13 cellular contexts compared by ENCODE assay signal in genomic region chr9:80650964-80651555, GRCh38.
A peak's percentile ranks its signal among the peaks of the same experiment; 100 is the strongest.
DNase-seq lines count a peak whose midpoint lies in the region; ATAC-seq and TF ChIP-seq lines count a peak whose summit lies in the region.
"Had no signal": no experiment of that assay in that cellular context is flagged by ENCODE, and none has a peak within 500 bp of the region (broad histone marks: within the 10 kb centered on the region; RNA-seq: fewer than 3 reads in every experiment).

No MANE protein-coding gene starts in this region.

- H4K5ac ChIP-seq in IMR-90 (ENCODE audit: low read depth, low read length), result peak overlapping the region; percentile 63; the same call in 1 of the 2 replicates

- no peak overlapping the region for H2BK20ac ChIP-seq in IMR-90 (ENCODE audit: low read depth, low read length)

- CTCF ChIA-PET in IMR-90 (lab: Yijun Ruan, JAX), result no interaction called here
- CTCF ChIA-PET in HEK293T (lab: Yijun Ruan, JAX), result no interaction called here

- no peak for TF ChIP-seq RAD21 in IMR-90 (IDR thresholded peaks at IDR 0.05; ENCODE audit: low read length)

- H3K27ac ChIP-seq in IMR-90 (ENCODE audit: insufficient read depth, low read length), result no peak overlapping the region
- H3K27ac ChIP-seq: right lobe of liver, suprapubic skin had no signal

- WGBS in IMR-90 (ENCODE audit: extremely low coverage in 2 of 2, insufficient read length in 1 of 2), 2 experiments, result 0% methylated on average over 1 of the region's 5 CpGs; no CpG with 5 or more reads in 1 of the 2 experiments

- TF ChIP-seq CTCF in IMR-90 (conservative IDR thresholded peaks at IDR 0.05; ENCODE audit: low read depth, low read length), result no peak
- TF ChIP-seq CTCF in cardiac fibroblast (IDR thresholded peaks at IDR 0.05; ENCODE audit: low read depth, low read length), result no peak

- peak; percentile 84 for DNase-seq in IMR-90
- peak; percentile 53 to 71 for DNase-seq in cardiac fibroblast (ENCODE audit: low read depth in 2 of 2)
- DNase-seq in left ventricle myocardium superior, result no peak
- DNase-seq in smooth muscle cell of the brain vasculature (ENCODE audit: low read depth, low spot score), result peak; percentile 13
- DNase-seq in NK-92 (lab: John Stamatoyannopoulos, UW; ENCODE audit: unreplicated experiment), result no peak
- DNase-seq in HEK293T (ENCODE audit: extremely low spot score), result no peak
- DNase-seq in effector CD4-positive, alpha-beta T cell, result no peak
- DNase-seq: effector memory CD8-positive, alpha-beta T cell; MV-4-11; NCI-H524; right lobe of liver had no signal

- no peaks in the 10 kb centered on the region for H3K27me3 ChIP-seq in IMR-90 (ENCODE audit: control insufficient read depth, insufficient read depth, low read length)
- H3K27me3 ChIP-seq: right lobe of liver, suprapubic skin had no signal

- no peak overlapping the region for H4K91ac ChIP-seq in IMR-90 (ENCODE audit: insufficient read depth, low read depth, low read length)

- H3K79me1 ChIP-seq in IMR-90 (ENCODE audit: low read depth in 1 of 2, low read length in 2 of 2), result no peaks in the 10 kb centered on the region

- H2BK5ac ChIP-seq in IMR-90 (ENCODE audit: low read depth, low read length, poor library complexity, severe bottlenecking), result peak overlapping the region; percentile 40

- no peak overlapping the region for H2BK120ac ChIP-seq in IMR-90 (ENCODE audit: low read depth, low read length)

- H3K18ac ChIP-seq in IMR-90 (ENCODE audit: low read depth, low read length), result peak overlapping the region; percentile 76; the same call in 1 of the 2 replicates

- peaks cover 3% of the 10 kb centered on the region for H3K4me1 ChIP-seq in IMR-90 (ENCODE audit: control insufficient read depth, insufficient read depth, low read length)
- H3K4me1 ChIP-seq: right lobe of liver had no signal

- no peaks in the 10 kb centered on the region for H3K9me3 ChIP-seq in IMR-90 (ENCODE audit: control insufficient read depth, insufficient read depth, low read length)
- H3K9me3 ChIP-seq: right lobe of liver, suprapubic skin had no signal

- no peak overlapping the region for H3K23ac ChIP-seq in IMR-90 (ENCODE audit: low read depth, low read length)

- 0 out of 2 replicates have a peak overlapping the region, but pooled peaks have one; percentile 59 for H2AK5ac ChIP-seq in IMR-90 (ENCODE audit: low read depth, low read length)

- H3K9ac ChIP-seq in IMR-90 (ENCODE audit: low read depth, low read length), result no peak overlapping the region

- H3K4me3 ChIP-seq in IMR-90 (ENCODE audit: insufficient read depth, low read depth, low read length) (no peak overlapping the region), cardiac fibroblast (replicated peaks in 1 of 2; ENCODE audit: low read depth in 2 of 2, low read length in 2 of 2) (no peak overlapping the region)
- H3K4me3 ChIP-seq: right lobe of liver, suprapubic skin had no signal

- POLR2A ChIA-PET in IMR-90 (lab: Charles Lee; ENCODE audit: unreplicated experiment), result no interaction called here
- POLR2A ChIA-PET in HEK293T (lab: Yijun Ruan, JAX), result no interaction called here

- BruUV-seq in IMR-90 (replicated peaks; lab: Mats Ljungman, UMichigan), result no TSS peak

- H3K9me1 ChIP-seq in IMR-90 (ENCODE audit: insufficient read depth, low read length), result no peaks in the 10 kb centered on the region

- H2AFZ ChIP-seq in IMR-90 (replicated peaks; ENCODE audit: low read length, poor library complexity), result no peak overlapping the region

- dilution Hi-C loops in IMR-90 (cut with HindIII; ENCODE audit: low sequenced_read_pairs, unreplicated experiment), result no loop called here

- H3K4me2 ChIP-seq in IMR-90 (ENCODE audit: low read depth, low read length), result peak overlapping the region; percentile 9; the same call in 1 of the 2 replicates

- no peak overlapping the region for H2AK9ac ChIP-seq in IMR-90 (replicated peaks; ENCODE audit: low read depth, low read length, poor library complexity)

- no peak overlapping the region for H3K56ac ChIP-seq in IMR-90 (ENCODE audit: extremely low read depth, insufficient read depth, low read length)

- H4K20me1 ChIP-seq in IMR-90 (ENCODE audit: insufficient read depth, low read length), result no peaks in the 10 kb centered on the region

- intact Hi-C loops in IMR-90 (cut with micrococcal nuclease), result no loop called here
- intact Hi-C loops in left ventricle myocardium superior (cut with micrococcal nuclease), result no loop called here

- ATAC-seq in IMR-90 (ENCODE audit: low read depth) (peak; percentile 61), left ventricle myocardium superior (peak; percentile 90), SK-N-SH treated with all-trans-retinoic acid at 6 μM for 48 hours (no peak)
- ATAC-seq: effector memory CD8-positive, alpha-beta T cell; right lobe of liver had no signal

- in situ Hi-C loops in IMR-90 (cut with MboI; ENCODE audit: low sequenced_read_pairs), result no loop called here

- peak overlapping the region in 1 of 2 experiments; percentile 44; a peak in 1 of 4 replicates for H4K8ac ChIP-seq in IMR-90 (ENCODE audit: low read depth in 2 of 2, low read length in 2 of 2)

- no peak for TF ChIP-seq POLR2A in IMR-90 (IDR thresholded peaks at IDR 0.05; ENCODE audit: low read depth, low read length)

- H2BK15ac ChIP-seq in IMR-90 (ENCODE audit: low read depth, low read length), result no peak overlapping the region; the same call in 2 of the 3 replicates

- H3K36me3 ChIP-seq in IMR-90 (ENCODE audit: control insufficient read depth, insufficient read depth, low read length), result no peaks in the 10 kb centered on the region
- H3K36me3 ChIP-seq: right lobe of liver, suprapubic skin had no signal

- H3K14ac ChIP-seq in IMR-90 (replicated peaks; ENCODE audit: low read depth, low read length), result no peak overlapping the region; the same call in 1 of the 2 replicates

- H3K4ac ChIP-seq in IMR-90 (ENCODE audit: low read depth, low read length), result no peak overlapping the region

TF ChIP-seq in IMR-90, 13 proteins besides CTCF, POLR2A, EP300 and RAD21:
- TF ChIP-seq BHLHE40 (IDR thresholded peaks at IDR 0.05; ENCODE audit: low read depth, low read length) (no peak), NFE2L2 (IDR thresholded peaks at IDR 0.05; ENCODE audit: low read depth, low read length) (no peak), MAFK (IDR thresholded peaks at IDR 0.05; ENCODE audit: low read depth, low read length) (peak; percentile 29; the same call in 1 of the 2 replicates), RCOR1 (IDR thresholded peaks at IDR 0.05; ENCODE audit: insufficient replicate concordance, low read length) (no peak)

TF ChIP-seq in SK-N-SH treated with all-trans-retinoic acid at 6 μM for 48 hours, 23 proteins besides CTCF, POLR2A, EP300 and RAD21:
- TF ChIP-seq ISL1 (CRISPR knock-in tag; IDR thresholded peaks at IDR 0.05) (no peak), ZFP3 (CRISPR knock-in tag; IDR thresholded peaks at IDR 0.05) (no peak), PPARA (CRISPR knock-in tag; IDR thresholded peaks at IDR 0.05; ENCODE audit: borderline replicate concordance) (no peak), SNAI2 (CRISPR knock-in tag; IDR thresholded peaks at IDR 0.05) (no peak), POU6F1 (CRISPR knock-in tag; IDR thresholded peaks at IDR 0.05; ENCODE audit: borderline replicate concordance, low read depth) (no peak)
TF ChIP-seq in SK-N-SH treated with all-trans-retinoic acid at 6 μM for 48 hours: peak in this region for 0.

TF ChIP-seq in HEK293T, 16 proteins besides CTCF, POLR2A, EP300 and RAD21:
- TF ChIP-seq BHLHE40 (IDR thresholded peaks at IDR 0.05; ENCODE audit: borderline replicate concordance) (no peak), CTBP1 (IDR thresholded peaks at IDR 0.05; ENCODE audit: borderline replicate concordance) (no peak)
TF ChIP-seq in HEK293T: peak in this region for 0.

Comparison
In these comparisons a context has a peak if more than half of its experiments do, and no peak if none do; other contexts are left out.
1. DNase-seq: peak in IMR-90 (single experiment), cardiac fibroblast (2 of 2) and smooth muscle cell of the brain vasculature (single experiment); none in left ventricle myocardium superior (single experiment), NK-92 (single experiment), HEK293T (single experiment) and effector CD4-positive, alpha-beta T cell (single experiment).